ENCODE assay signal across 9 cellular contexts in the genomic region with DNA sequence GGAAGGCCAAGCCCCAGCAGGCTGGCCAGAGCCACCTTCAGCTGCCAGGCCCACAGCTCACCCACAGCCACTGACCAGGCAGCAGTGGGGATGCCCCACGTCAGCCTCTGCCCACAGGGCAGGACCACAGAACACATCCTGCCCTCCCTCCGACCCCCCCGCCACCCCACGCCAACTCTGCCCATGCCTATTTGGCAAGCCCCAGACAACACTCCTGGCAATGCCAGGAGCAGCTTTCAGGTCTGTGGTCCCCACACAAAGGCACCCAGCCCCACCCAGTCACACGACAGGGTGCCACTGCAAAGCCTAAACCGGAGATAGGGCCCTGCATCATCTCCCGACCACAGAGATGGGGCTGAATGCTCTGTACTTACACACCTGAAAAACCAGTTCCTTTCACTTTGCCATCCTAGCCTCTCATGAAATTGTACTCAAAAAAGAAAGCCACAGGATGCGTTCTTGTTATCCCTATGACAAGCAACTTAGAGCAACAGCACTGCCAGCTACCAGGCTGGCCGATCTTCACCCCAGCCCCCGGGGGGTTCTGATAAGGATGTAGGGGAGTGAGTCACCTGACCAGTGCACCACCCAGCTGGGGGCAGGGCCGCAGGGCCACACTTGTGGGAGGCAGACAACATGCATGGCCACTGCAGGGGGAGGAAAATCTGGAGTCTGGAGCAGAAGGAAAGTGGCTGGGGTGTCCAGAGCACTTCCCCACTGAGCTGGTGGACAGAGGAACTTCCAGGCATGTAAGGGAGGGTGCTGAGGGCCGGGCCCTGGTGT.
A peak's percentile ranks its signal among the peaks of the same experiment; 100 is the strongest.
DNase-seq lines count a peak whose midpoint lies in the region; ATAC-seq and TF ChIP-seq lines count a peak whose summit lies in the region.
"Had no signal": no experiment of that assay in that cellular context is flagged by ENCODE, and none has a peak within 500 bp of the region (broad histone marks: within the 10 kb centered on the region; RNA-seq: fewer than 3 reads in every experiment).

No MANE protein-coding gene starts in this region.

- no peak for TF ChIP-seq CTCF in Loucy (conservative IDR thresholded peaks at IDR 0.05; ENCODE audit: low read length)

- no peak overlapping the region for H3K4me3 ChIP-seq in Loucy (ENCODE audit: low read length, poor library complexity, severe bottlenecking)

- no peaks in the 10 kb centered on the region for H4K20me1 ChIP-seq in Loucy (ENCODE audit: insufficient read depth, low read length, poor library complexity, severe bottlenecking)

- no peaks in the 10 kb centered on the region for H3F3A ChIP-seq in Loucy (ENCODE audit: low read depth)

- H3K36me3 Mint-ChIP-seq in activated T-cell treated with anti-CD3 and anti-CD28 coated beads, Interleukin-2, amount 50 U/mL, for 24 hours (ENCODE audit: low read depth): peaks cover 26% of the 10 kb centered on the region

- H3K27ac Mint-ChIP-seq in activated T-cell treated with anti-CD3 and anti-CD28 coated beads, Interleukin-2, amount 50 U/mL, for 24 hours: peak overlapping the region; percentile 79

- ATAC-seq in GM19324 (IDR thresholded peaks at IDR 0.05; ENCODE audit: low FRiP score, unreplicated experiment) (no peak), GM19467 (IDR thresholded peaks at IDR 0.05; ENCODE audit: unreplicated experiment) (no peak)

- H3K4me1 ChIP-seq in Loucy (ENCODE audit: insufficient read depth, low read length, poor library complexity, severe bottlenecking): no peaks in the 10 kb centered on the region

- no peaks in the 10 kb centered on the region for H3K9me3 ChIP-seq in Loucy (ENCODE audit: insufficient read depth, low read depth, low read length)

- no peaks in the 10 kb centered on the region for H3K27me3 Mint-ChIP-seq in activated T-cell treated with anti-CD3 and anti-CD28 coated beads, Interleukin-2, amount 50 U/mL, for 24 hours

- no peak overlapping the region for H3K4me3 Mint-ChIP-seq in activated T-cell treated with anti-CD3 and anti-CD28 coated beads, Interleukin-2, amount 50 U/mL, for 24 hours

- no peak overlapping the region for H2AFZ ChIP-seq in Loucy (ENCODE audit: low read length)

- no peaks in the 10 kb centered on the region for H3K9me2 ChIP-seq in Loucy (replicated peaks; ENCODE audit: low read depth, low read length)

- H3K36me3 ChIP-seq in Loucy (ENCODE audit: insufficient read depth, low read length): peaks cover 9% of the 10 kb centered on the region; the same call in 1 of the 2 replicates

- peaks cover 23% of the 10 kb centered on the region for H3K4me1 Mint-ChIP-seq in activated T-cell treated with anti-CD3 and anti-CD28 coated beads, Interleukin-2, amount 50 U/mL, for 24 hours (ENCODE audit: low read depth)

- H3K27me3 ChIP-seq in Loucy (ENCODE audit: insufficient read depth, low read length, poor library complexity, severe bottlenecking): no peaks in the 10 kb centered on the region

- H3K79me2 ChIP-seq in Loucy (ENCODE audit: insufficient read depth, low read length): no peaks in the 10 kb centered on the region

- H3K9me3 Mint-ChIP-seq in activated T-cell treated with anti-CD3 and anti-CD28 coated beads, Interleukin-2, amount 50 U/mL, for 24 hours: no peaks in the 10 kb centered on the region

- no peak overlapping the region for H3K4me2 ChIP-seq in Loucy (ENCODE audit: low read depth, low read length, poor library complexity, severe bottlenecking)

- H3K9ac ChIP-seq in Loucy (ENCODE audit: low read depth, low read length, poor library complexity, severe bottlenecking): peak overlapping the region; percentile 39

- DNase-seq in DMS79 (lab: John Stamatoyannopoulos, UW) (peak; percentile 35), left kidney (ENCODE audit: low read depth, low spot score) (peak; percentile 43), GOT3 (lab: John Stamatoyannopoulos, UW) (no peak), AG20443 (ENCODE audit: low spot score) (no peak)
- DNase-seq in activated T-cell treated with anti-CD3 and anti-CD28 coated beads, Interleukin-2, amount 50 U/mL, for 24 hours: no peak
- DNase-seq: NCI-H1694 had no signal

Comparison
In these comparisons a context has a peak if more than half of its experiments do, and no peak if none do; other contexts are left out.
1. DNase-seq: peak in DMS79 (single experiment) and left kidney (single experiment); none in activated T-cell treated with anti-CD3 and anti-CD28 coated beads, Interleukin-2, amount 50 U/mL, for 24 hours (single experiment), GOT3 (single experiment) and AG20443 (single experiment).